Comparison of ENCODE assay signal across 7 cellular contexts in genomic region chr3:161555367-161555766, GRCh38. TPM values are rescaled to one million over a fixed set of nuclear protein-coding genes. Genes with fewer than 3 reads are reported as not detected.
"Had no signal": no experiment of that assay in that cellular context is flagged by ENCODE, and none has a peak within 500 bp of the region (broad histone marks: within the 10 kb centered on the region; RNA-seq: fewer than 3 reads in every experiment).

No MANE protein-coding gene starts in this region.

- H3K9me3 Mint-ChIP-seq: GM23338, H9 had no signal

- H3K4me2 ChIP-seq: GM23338 had no signal

- H3K4me3 Mint-ChIP-seq: GM23338, H9 had no signal

- H2AFZ ChIP-seq: GM23338 had no signal

- DNase-seq: H9, HCEC 1CT, IMR-90 had no signal

- H3K27ac Mint-ChIP-seq: GM23338, H9 had no signal

- H3K4me3 ChIP-seq: GM23338, K562 had no signal

RNA-seq across cellular contexts. Expression of gene OTOL1, which starts 58.8 kb away (rescaled TPM):
- total RNA-seq: GM23338, H1, H9, HT-29, IMR-90, K562 had no signal
